ENCODE assay signal across 8 cellular contexts in the genomic region with DNA sequence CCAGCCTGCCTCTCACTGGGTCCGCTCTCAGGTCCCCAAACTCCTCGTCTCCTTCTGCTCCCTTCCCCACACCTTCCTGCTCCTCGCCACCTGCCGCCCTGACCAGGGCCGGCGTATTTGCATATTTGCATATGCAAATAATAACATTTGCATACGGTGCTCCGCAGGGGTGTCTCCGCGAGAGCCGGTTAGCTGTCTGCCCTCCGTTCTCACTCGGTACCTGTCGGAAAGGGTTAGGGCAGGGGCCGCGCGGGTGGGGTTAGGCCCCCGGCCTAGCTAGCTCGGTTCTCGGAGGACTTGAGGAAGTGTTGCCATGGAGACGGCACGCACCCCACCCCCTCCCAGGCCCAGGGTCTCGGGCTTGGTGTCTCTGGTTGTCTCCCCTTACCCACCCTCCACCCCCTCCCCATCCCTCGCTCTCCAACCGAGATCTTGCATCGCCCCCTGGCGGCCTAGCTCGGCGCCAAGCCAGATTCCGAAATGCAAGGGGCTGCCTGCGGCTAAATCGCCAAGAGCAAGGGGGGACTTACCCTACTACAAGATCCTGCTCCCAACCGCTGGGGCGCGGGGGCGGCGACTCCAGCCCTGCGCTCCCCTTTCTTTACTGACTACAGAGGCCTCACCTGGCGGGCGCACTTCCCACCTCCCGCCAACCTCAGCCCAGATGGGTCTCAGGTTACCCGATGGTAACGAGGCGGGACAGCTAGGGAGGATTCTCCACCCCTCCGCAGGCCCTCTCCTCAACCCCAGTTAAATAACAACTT. TPM values are rescaled to one million over a fixed set of nuclear protein-coding genes. Genes with fewer than 3 reads are reported as not detected.
DNase-seq lines count a peak whose midpoint lies in the region; ATAC-seq, FAIRE-seq and TF ChIP-seq lines count a peak whose summit lies in the region.

No MANE protein-coding gene starts in this region.

- H3K27me3 Mint-ChIP-seq in nephron progenitor cell (ENCODE audit: low read depth, poor library complexity) = peaks cover 61% of the 10 kb centered on the region

- TF ChIP-seq POLR2A in GM12891 (IDR thresholded peaks at IDR 0.05; ENCODE audit: low read depth, low read length) = no peak

- peak; percentile 44 for ATAC-seq in HG03159 (IDR thresholded peaks at IDR 0.05; ENCODE audit: unreplicated experiment)
- ATAC-seq in HG03196 (IDR thresholded peaks at IDR 0.05; ENCODE audit: unreplicated experiment) = no peak
- no peak for ATAC-seq in GM21576 (IDR thresholded peaks at IDR 0.05; ENCODE audit: unreplicated experiment)

- no peak overlapping the region for H3K27ac Mint-ChIP-seq in nephron progenitor cell

- H3K4me3 ChIP-seq in epithelial cell of proximal tubule (ENCODE audit: low read depth, low read length) = peak overlapping the region; percentile 44

- peak overlapping the region; percentile 83 for H3K4me3 Mint-ChIP-seq in nephron progenitor cell

- peaks cover 1% of the 10 kb centered on the region for H3K36me3 Mint-ChIP-seq in nephron progenitor cell (ENCODE audit: low read depth)

- FAIRE-seq in GM12891 (lab: Jason Lieb, UNC) = peak; percentile 76

- no peaks in the 10 kb centered on the region for H3K9me3 Mint-ChIP-seq in nephron progenitor cell

- peak; percentile 70 for TF ChIP-seq CTCF in epithelial cell of proximal tubule (conservative IDR thresholded peaks at IDR 0.05; ENCODE audit: low read depth, low read length)
- peak; percentile 52 for TF ChIP-seq CTCF in nephron progenitor cell (IDR thresholded peaks at IDR 0.05)

- DNase-seq in GM12891 (ENCODE audit: insufficient read length, low spot score) = peak; percentile 71
- DNase-seq in NCI-H526 treated with DMSO at 0.1 percent for 48 hours (lab: John Stamatoyannopoulos, UW) = peak; percentile 99
- DNase-seq in activated CD8-positive, alpha-beta memory T cell treated with anti-CD3 and anti-CD28 coated beads, Interleukin-2, amount 50 U/mL, for 48 hours = peak; percentile 90
- no peak for DNase-seq in epithelial cell of proximal tubule (ENCODE audit: low read depth)
- DNase-seq in nephron progenitor cell = peak; percentile 96

- H3K4me1 Mint-ChIP-seq in nephron progenitor cell = peaks cover 66% of the 10 kb centered on the region

TF ChIP-seq in GM12891, 5 proteins besides CTCF, POLR2A, EP300 and RAD21:
- TF ChIP-seq TAF1 (IDR thresholded peaks at IDR 0.05; ENCODE audit: low read depth, low read length) (no peak), POU2F2 (IDR thresholded peaks at IDR 0.05; ENCODE audit: low read depth, low read length) (peak; percentile 100), SPI1 (IDR thresholded peaks at IDR 0.05; ENCODE audit: low read depth, low read length) (no peak), PAX5 (IDR thresholded peaks at IDR 0.05; ENCODE audit: insufficient read depth, low read length, severe bottlenecking) (no peak)

RNA-seq across cellular contexts. Expression of a gene that starts 8.1 kb away (rescaled TPM):
- polyA plus RNA-seq in GM12891 (2012; ENCODE audit: low read depth, missing spikeins) = 4.6 TPM
- not detected in 2 replicates for total RNA-seq in epithelial cell of proximal tubule

RNA-seq across cellular contexts. Expression of a gene that starts 13.4 kb away (rescaled TPM):
- polyA plus RNA-seq in GM12891 (2012; ENCODE audit: low read depth, missing spikeins) = 152 TPM
- 118 and 258 TPM in 2 replicates for total RNA-seq in epithelial cell of proximal tubule

RNA-seq across cellular contexts. Expression of a gene that starts 26.3 kb away (rescaled TPM):
- polyA plus RNA-seq in GM12891 (2012; ENCODE audit: low read depth, missing spikeins) = 0.24 TPM
- not detected in 2 replicates for total RNA-seq in epithelial cell of proximal tubule
